8 cellular contexts compared by ENCODE assay signal in the genomic region with DNA sequence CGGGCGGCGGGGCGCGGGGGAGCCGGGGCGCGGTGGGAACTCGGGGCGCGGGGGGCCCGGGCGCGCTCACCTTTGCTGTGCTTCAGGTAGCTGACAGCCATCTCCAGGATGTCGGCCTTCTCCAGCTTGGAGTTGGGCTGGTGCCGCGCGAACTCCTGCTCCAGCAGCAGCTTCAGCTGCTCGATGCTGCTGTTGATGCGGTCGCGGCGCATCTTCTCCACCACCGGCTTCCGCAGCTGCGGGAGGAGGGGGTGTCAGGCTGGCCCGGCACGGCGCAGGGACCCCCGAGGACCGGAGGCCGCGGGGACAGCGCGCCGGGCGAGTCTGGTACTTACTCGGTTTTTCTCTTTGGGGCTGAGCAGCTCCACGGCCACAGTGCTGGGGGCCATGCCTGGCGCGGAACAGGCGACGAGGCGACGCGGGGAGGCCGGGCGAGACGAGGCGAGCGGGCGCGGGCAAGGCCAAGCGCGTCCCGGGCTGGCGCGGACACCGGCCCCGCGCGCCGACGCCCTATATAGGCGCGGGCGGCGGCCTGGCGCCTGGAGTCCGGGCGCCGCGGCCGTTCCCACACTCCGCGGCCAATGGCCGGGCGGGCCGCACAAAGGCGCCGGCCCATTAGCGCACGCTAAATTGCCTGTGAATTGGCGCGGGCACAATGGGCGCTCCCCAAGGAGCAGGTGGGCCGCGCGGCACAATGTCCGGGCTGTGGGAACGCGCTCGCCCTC.
DNase-seq lines count a peak whose midpoint lies in the region; ATAC-seq, FAIRE-seq and TF ChIP-seq lines count a peak whose summit lies in the region.

A gene with protein sequence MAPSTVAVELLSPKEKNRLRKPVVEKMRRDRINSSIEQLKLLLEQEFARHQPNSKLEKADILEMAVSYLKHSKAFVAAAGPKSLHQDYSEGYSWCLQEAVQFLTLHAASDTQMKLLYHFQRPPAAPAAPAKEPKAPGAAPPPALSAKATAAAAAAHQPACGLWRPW (minus strand): TSS at position 488 of the 725 bp plus-strand sequence. CDS start 99 bp downstream, at position 389.

- peaks cover 79% of the 10 kb centered on the region for H3K27me3 Mint-ChIP-seq in dendritic cell treated with granulocyte-macrophage colony-stimulating factor and Interleukin-4, amounts not matched to agents 40 ng/mL and 50 ng/mL, for 4 days
- H3K27me3 Mint-ChIP-seq in nephron (ENCODE audit: low read depth) = peaks cover 74% of the 10 kb centered on the region

- peaks cover 6% of the 10 kb centered on the region for H3K36me3 Mint-ChIP-seq in dendritic cell treated with granulocyte-macrophage colony-stimulating factor and Interleukin-4, amounts not matched to agents 40 ng/mL and 50 ng/mL, for 4 days (ENCODE audit: low read depth)
- H3K36me3 Mint-ChIP-seq in nephron (ENCODE audit: low read depth) = no peaks in the 10 kb centered on the region

- ATAC-seq in HG02623 (IDR thresholded peaks at IDR 0.05; ENCODE audit: unreplicated experiment) (no peak), HG03196 (IDR thresholded peaks at IDR 0.05; ENCODE audit: unreplicated experiment) (no peak)

- H3K4me3 Mint-ChIP-seq in dendritic cell treated with granulocyte-macrophage colony-stimulating factor and Interleukin-4, amounts not matched to agents 40 ng/mL and 50 ng/mL, for 4 days = peak within 1 kb of the TSS; percentile 57
- H3K4me3 Mint-ChIP-seq in nephron = peak within 1 kb of the TSS; percentile 34 to 52 (median 50)

- H3K4me1 Mint-ChIP-seq in dendritic cell treated with granulocyte-macrophage colony-stimulating factor and Interleukin-4, amounts not matched to agents 40 ng/mL and 50 ng/mL, for 4 days (ENCODE audit: low read depth) = peaks cover 20% of the 10 kb centered on the region
- H3K4me1 Mint-ChIP-seq in nephron = peaks cover 32% of the 10 kb centered on the region

- H3K27ac Mint-ChIP-seq in dendritic cell treated with granulocyte-macrophage colony-stimulating factor and Interleukin-4, amounts not matched to agents 40 ng/mL and 50 ng/mL, for 4 days = no peak within 1 kb of the TSS
- no peak within 1 kb of the TSS for H3K27ac Mint-ChIP-seq in nephron

- TF ChIP-seq CTCF in nephron (IDR thresholded peaks at IDR 0.05; ENCODE audit: unreplicated experiment in 3 of 3) = no peak

- H3K9me3 Mint-ChIP-seq in dendritic cell treated with granulocyte-macrophage colony-stimulating factor and Interleukin-4, amounts not matched to agents 40 ng/mL and 50 ng/mL, for 4 days = no peaks in the 10 kb centered on the region
- H3K9me3 Mint-ChIP-seq in nephron = no peaks in the 10 kb centered on the region

- peak; percentile 93 for DNase-seq in COLO668 (lab: John Stamatoyannopoulos, UW; ENCODE audit: unreplicated experiment)
- DNase-seq in NCI-H345 treated with DMSO at 0.1 percent for 48 hours (lab: John Stamatoyannopoulos, UW; ENCODE audit: unreplicated experiment) = peak; percentile 24
- no peak for DNase-seq in HTR-8/SVneo (ENCODE audit: insufficient read length, low spot score)
- DNase-seq in urothelium cell line (ENCODE audit: low spot score) = no peak

- FAIRE-seq in HTR-8/SVneo (lab: Jason Lieb, UNC) (no peak), urothelium cell line (lab: Jason Lieb, UNC) (no peak)

- intact Hi-C loops in dendritic cell treated with granulocyte-macrophage colony-stimulating factor and Interleukin-4, amounts not matched to agents 40 ng/mL and 50 ng/mL, for 4 days (cut with micrococcal nuclease) = loop anchor here (10.0 kb wide), 1 partner anchor 115 kb away; no protein-coding TSS in a partner anchor

Comparison
In these comparisons a context has a peak if more than half of its experiments do, and no peak if none do; other contexts are left out.
1. DNase-seq: peak in COLO668 (single experiment) and NCI-H345 treated with DMSO at 0.1 percent for 48 hours (single experiment); none in HTR-8/SVneo (single experiment) and urothelium cell line (single experiment).